In the genomic region with DNA sequence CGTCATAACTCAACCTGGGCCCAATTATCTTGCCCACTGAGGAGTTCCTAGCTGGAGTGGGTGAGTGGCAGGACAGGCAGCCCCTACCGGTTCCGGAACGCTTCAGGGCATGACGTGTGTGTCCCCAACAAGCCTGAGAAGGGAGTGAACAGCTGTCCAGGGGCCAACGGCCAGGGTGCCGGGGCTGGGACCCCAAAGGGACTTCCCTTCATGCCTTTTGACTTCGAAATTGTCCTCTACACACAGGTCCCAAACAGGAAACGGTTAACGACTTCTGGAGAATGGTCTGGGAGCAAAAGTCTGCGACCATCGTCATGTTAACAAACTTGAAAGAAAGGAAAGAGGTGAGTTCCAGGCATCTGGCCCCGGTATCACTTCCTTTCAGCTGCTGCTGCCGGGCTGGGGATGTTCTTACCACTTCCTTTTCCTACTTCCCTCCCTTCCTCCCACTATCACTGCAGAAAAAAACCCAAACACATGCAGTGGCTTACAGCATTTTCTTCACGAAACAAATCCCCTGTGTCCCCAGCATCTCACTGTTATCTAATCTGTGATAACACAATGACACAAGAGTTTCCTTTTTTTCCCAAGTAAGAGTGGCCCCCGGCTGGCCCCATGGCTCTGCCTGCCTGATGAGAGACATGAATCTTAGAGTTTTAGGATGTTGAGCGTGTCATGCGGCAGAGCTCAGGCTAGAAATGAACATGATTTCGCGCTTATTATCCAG, we compare ENCODE assay signal across 9 cellular contexts.
DNase-seq lines count a peak whose midpoint lies in the region; ATAC-seq and TF ChIP-seq lines count a peak whose summit lies in the region.
"Had no signal": no experiment of that assay in that cellular context is flagged by ENCODE, and none has a peak within 500 bp of the region (broad histone marks: within the 10 kb centered on the region; RNA-seq: fewer than 3 reads in every experiment).

No MANE protein-coding gene starts in this region.

- no peak overlapping the region for H3K27ac Mint-ChIP-seq in mesothelial cell of epicardium

- ATAC-seq in GM19452 (IDR thresholded peaks at IDR 0.05; ENCODE audit: unreplicated experiment) (peak; percentile 48), HG03378 (IDR thresholded peaks at IDR 0.05; ENCODE audit: unreplicated experiment) (peak; percentile 52), omental fat pad (ENCODE audit: low FRiP score) (no peak)

- H3K27me3 ChIP-seq in esophagus muscularis mucosa, result peaks cover 0 to 23% (median 0%) of the 10 kb centered on the region in 4 donors

- peaks cover 16% of the 10 kb centered on the region for H3K4me1 Mint-ChIP-seq in mesothelial cell of epicardium

- no peak for TF ChIP-seq EP300 in esophagus muscularis mucosa (IDR thresholded peaks at IDR 0.05)

- no peaks in the 10 kb centered on the region for H3K27me3 Mint-ChIP-seq in mesothelial cell of epicardium (ENCODE audit: low read depth)

- intact Hi-C loops in esophagus muscularis mucosa (cut with DNase I), result no loop called here

- H3K4me3 ChIP-seq in esophagus muscularis mucosa, result no peak overlapping the region
- H3K4me3 ChIP-seq in skin epidermis, result peak overlapping the region in 2 of 7 experiments; percentile 2 to 14
- H3K4me3 ChIP-seq: lung had no signal

- H3K27ac ChIP-seq in esophagus muscularis mucosa (replicated peaks in 1 of 4) (peak overlapping the region; percentile 11 to 58 (median 34)), skin epidermis (peak overlapping the region in 20 of 21 experiments; percentile 48 to 95 (median 84))

- H3K9me3 ChIP-seq in esophagus muscularis mucosa, result no peaks in the 10 kb centered on the region

- H3K36me3 Mint-ChIP-seq in mesothelial cell of epicardium, result no peaks in the 10 kb centered on the region

- peak; percentile 60 for DNase-seq in activated CD4-positive, alpha-beta T cell treated with anti-CD3 and anti-CD28 coated beads for 48 hours
- DNase-seq in esophagus muscularis mucosa (ENCODE audit: extremely low spot score) (no peak), NCI-H524 treated with DMSO at 0.1 percent for 48 hours (lab: John Stamatoyannopoulos, UW) (no peak), omental fat pad (ENCODE audit: low spot score) (no peak), mesothelial cell of epicardium (ENCODE audit: low spot score in 2 of 2, unreplicated experiment in 2 of 2) (no peak)

- H3K9me3 Mint-ChIP-seq in mesothelial cell of epicardium, result no peaks in the 10 kb centered on the region

- peaks cover 13 to 42% (median 35%) of the 10 kb centered on the region in 4 donors for H3K4me1 ChIP-seq in esophagus muscularis mucosa

- no peak overlapping the region for H3K4me3 Mint-ChIP-seq in mesothelial cell of epicardium

- no peak for TF ChIP-seq CTCF in esophagus muscularis mucosa (IDR thresholded peaks at IDR 0.05)
- TF ChIP-seq CTCF in omental fat pad (IDR thresholded peaks at IDR 0.05), result no peak
- TF ChIP-seq CTCF in mesothelial cell of epicardium (IDR thresholded peaks at IDR 0.05; ENCODE audit: unreplicated experiment), result no peak

- 58% methylated on average over 17 of the region's 20 CpGs for WGBS in esophagus muscularis mucosa

- H3K36me3 ChIP-seq in esophagus muscularis mucosa, result peaks cover 0 to 80% (median 16%) of the 10 kb centered on the region in 4 donors

- no peak for TF ChIP-seq POLR2A in esophagus muscularis mucosa (IDR thresholded peaks at IDR 0.05; ENCODE audit: low read depth)
